Comparison of ENCODE assay signal across 8 cellular contexts in genomic region chr16:81204794-81205680, GRCh38. TPM values are rescaled to one million over a fixed set of nuclear protein-coding genes. Genes with fewer than 3 reads are reported as not detected.
DNase-seq lines count a peak whose midpoint lies in the region; ATAC-seq and TF ChIP-seq lines count a peak whose summit lies in the region.

No MANE protein-coding gene starts in this region.

- no peak overlapping the region for H3K4me3 ChIP-seq in GM06990 (replicated peaks; ENCODE audit: low read depth, low read length)

- TF ChIP-seq CTCF in GM06990 (IDR thresholded peaks at IDR 0.05; ENCODE audit: insufficient read depth, low read length, poor library complexity, severe bottlenecking) = peak; percentile 69

- no peak for ATAC-seq in GM21619 (IDR thresholded peaks at IDR 0.05; ENCODE audit: unreplicated experiment)

- DNase-seq in A172 (ENCODE audit: low spot score) = peak; percentile 54
- no peak for DNase-seq in GM06990 (ENCODE audit: extremely low read depth, insufficient read length)
- peak; percentile 16 for DNase-seq in NCI-H2107 (lab: John Stamatoyannopoulos, UW)
- peak; percentile 23 for DNase-seq in activated T-cell treated with anti-CD3 and anti-CD28 coated beads, Interleukin-2, amount 50 U/mL, for 1 hour
- peak; percentile 51 for DNase-seq in germinal center (ENCODE audit: low spot score)
- peak; percentile 77 for DNase-seq in pons (ENCODE audit: low spot score)
- DNase-seq in NCI-H524 treated with DMSO at 0.1 percent for 48 hours (lab: John Stamatoyannopoulos, UW) = no peak

- no peaks in the 10 kb centered on the region for H3K36me3 ChIP-seq in GM06990 (ENCODE audit: control insufficient read depth, insufficient read depth, low read length)

- no peaks in the 10 kb centered on the region for H3K27me3 ChIP-seq in GM06990 (replicated peaks; ENCODE audit: control insufficient read depth, insufficient read depth, low read length)

RNA-seq across cellular contexts. Expression of gene BCO1, which starts 33.5 kb away (rescaled TPM):
- total RNA-seq in A172 (2014; rRNA removed; shearing (Covaris generic)) = 0.19 and 1.9 TPM in 2 replicates

Comparison
In these comparisons a context has a peak if more than half of its experiments do, and no peak if none do; other contexts are left out.
1. DNase-seq: peak in A172 (single experiment), NCI-H2107 (single experiment), activated T-cell treated with anti-CD3 and anti-CD28 coated beads, Interleukin-2, amount 50 U/mL, for 1 hour (single experiment), germinal center (single experiment) and pons (single experiment); none in GM06990 (single experiment) and NCI-H524 treated with DMSO at 0.1 percent for 48 hours (single experiment).